24 cellular contexts compared by ENCODE assay signal in genomic region chr2:88214631-88215030, GRCh38.
"Had no signal": no experiment of that assay in that cellular context is flagged by ENCODE, and none has a peak within 500 bp of the region (broad histone marks: within the 10 kb centered on the region; RNA-seq: fewer than 3 reads in every experiment).

No MANE protein-coding gene starts in this region.

- H3K4me1 ChIP-seq: SJSA1 had no signal

- H3K4me3 ChIP-seq: MG63, SJSA1, SK-N-MC had no signal

- H3K27ac ChIP-seq: HL-60, SJSA1, SK-N-MC had no signal

- DNase-seq: Karpas-422, KG1, MG63, MV-4-11, NCI-H1048, NCI-H1105, NCI-H1417, NCI-H1436 treated with DMSO at 0.1 percent for 48 hours, NCI-H1694, NCI-H187 treated with DMSO at 0.1 percent for 48 hours, NCI-H2081, NCI-H2171, NCI-H226, NCI-H446, NCI-H510A, NCI-H524 treated with DMSO at 0.1 percent for 48 hours, NCI-H69, NCI-H774, Right ventricle myocardium superior, RPMI8226, SIG-M5 had no signal

- H3K9me3 ChIP-seq: MG63, SJSA1 had no signal

- H3K36me3 ChIP-seq: MG63, SJSA1 had no signal

- H3K27me3 ChIP-seq: MG63 had no signal
